In the genomic region with DNA sequence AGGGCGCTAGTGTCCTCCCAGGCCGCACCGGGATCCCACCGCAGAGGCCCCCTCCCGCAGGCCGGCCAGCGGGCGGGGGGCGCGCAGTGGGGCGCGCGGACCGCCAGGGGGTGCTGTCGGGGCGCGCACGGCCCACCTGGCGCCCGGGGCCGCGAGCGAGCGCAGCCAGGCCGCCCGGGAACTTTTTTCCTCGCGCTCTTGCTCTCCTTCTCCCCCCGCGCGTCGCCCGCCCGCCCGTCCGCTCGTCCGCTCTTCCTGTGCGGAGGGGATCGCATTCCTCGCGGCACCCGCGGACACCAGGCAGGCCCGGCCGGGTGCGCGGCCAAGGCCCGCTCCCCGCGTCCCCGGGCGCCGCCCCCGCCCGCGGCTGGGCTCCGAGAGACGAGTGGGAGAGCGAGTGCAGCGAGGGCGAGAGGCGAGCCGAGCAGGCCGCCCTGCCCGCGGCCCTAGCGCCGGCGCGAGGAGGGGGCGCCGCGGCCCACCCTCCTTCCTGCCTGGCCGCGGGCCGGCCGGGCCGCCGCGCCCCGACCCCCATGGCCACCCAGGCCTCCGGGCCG, we compare ENCODE assay signal across 8 cellular contexts. TPM values are rescaled to one million over a fixed set of nuclear protein-coding genes. Genes with fewer than 3 reads are reported as not detected.
DNase-seq lines count a peak whose midpoint lies in the region; TF ChIP-seq lines count a peak whose summit lies in the region.

Gene RAI1, plus strand, starts transcription at position 272 of the 557 bp plus-strand sequence. CDS start 111,491 bp downstream, outside the sequence.

- peaks cover 43% of the 10 kb centered on the region for H3K4me1 Mint-ChIP-seq in HFFc6 (ENCODE audit: low read depth)

- H3K27me3 ChIP-seq in hepatocyte: no peaks in the 10 kb centered on the region

- no peaks in the 10 kb centered on the region for H3K36me3 Mint-ChIP-seq in HFFc6 (ENCODE audit: low read depth)

- in situ Hi-C loops in astrocyte of the cerebellum (cut with HindIII; ENCODE audit: low sequenced_read_pairs): no loop called here

- peaks cover 3% of the 10 kb centered on the region for H3K27me3 Mint-ChIP-seq in HFFc6 (ENCODE audit: insufficient read depth)

- 1% methylated on average over 28 of the region's 84 CpGs for WGBS in hepatocyte (ENCODE audit: low lambda C conversion rate, missing lambda C conversion rate)

- H3K4me3 Mint-ChIP-seq in HFFc6: peak within 1 kb of the TSS; percentile 93

- no peaks in the 10 kb centered on the region for H3K9me2 ChIP-seq in hepatocyte (replicated peaks; ENCODE audit: insufficient read depth)

- peak within 1 kb of the TSS; percentile 89 for H3K27ac Mint-ChIP-seq in HFFc6

- H3K4me2 ChIP-seq in hepatocyte: peak within 1 kb of the TSS; percentile 90

- H3K4me3 ChIP-seq in GM12864 (ENCODE audit: low read depth, low read length) (peak within 1 kb of the TSS; percentile 58), astrocyte of the cerebellum (ENCODE audit: low read depth, low read length) (peak within 1 kb of the TSS; percentile 70), hepatocyte (peak within 1 kb of the TSS; percentile 95)

- H3K4me1 ChIP-seq in hepatocyte (ENCODE audit: insufficient read depth): peaks cover 29% of the 10 kb centered on the region

- peaks cover 12% of the 10 kb centered on the region for H4K20me1 ChIP-seq in hepatocyte (ENCODE audit: insufficient read depth, poor library complexity, severe bottlenecking)

- no peaks in the 10 kb centered on the region for H3K9me3 ChIP-seq in hepatocyte (ENCODE audit: low read depth)

- no peaks in the 10 kb centered on the region for H3K9me3 Mint-ChIP-seq in HFFc6

- peak within 1 kb of the TSS; percentile 100 for H3K27ac ChIP-seq in hepatocyte

- H3K79me2 ChIP-seq in hepatocyte: peaks cover 50% of the 10 kb centered on the region

- TF ChIP-seq CTCF in GM12864 (IDR thresholded peaks at IDR 0.05; ENCODE audit: low read depth, low read length, missing control alignments): peak; percentile 63
- peak; percentile 77 for TF ChIP-seq CTCF in HFFc6 (IDR thresholded peaks at IDR 0.05)
- peak; percentile 45 for TF ChIP-seq CTCF in astrocyte of the cerebellum (IDR thresholded peaks at IDR 0.05; ENCODE audit: low read depth, low read length, missing control alignments)
- TF ChIP-seq CTCF in hepatocyte (IDR thresholded peaks at IDR 0.05; ENCODE audit: poor library complexity): peak; percentile 57

- H2AFZ ChIP-seq in hepatocyte: peak within 1 kb of the TSS; percentile 60

- no peak for DNase-seq in GM12864 (ENCODE audit: low read depth)
- peak; percentile 77 for DNase-seq in HFFc6
- DNase-seq in NCI-H146 treated with DMSO at 0.1 percent for 48 hours (lab: John Stamatoyannopoulos, UW; ENCODE audit: unreplicated experiment): peak; percentile 51
- DNase-seq in T-helper 9 cell: peak; percentile 71
- no peak for DNase-seq in astrocyte of the cerebellum (ENCODE audit: low read depth)
- DNase-seq in hepatocyte (ENCODE audit: low spot score): peak; percentile 95
- DNase-seq in renal cortical epithelial cell (ENCODE audit: low read depth): no peak
- DNase-seq in epidermal melanocyte (ENCODE audit: insufficient read length, low spot score): no peak

- H3K36me3 ChIP-seq in hepatocyte (replicated peaks; ENCODE audit: insufficient read depth, low read depth): no peaks in the 10 kb centered on the region

RNA-seq across cellular contexts. Expression of gene RAI1, which starts in this region (rescaled TPM):
- 10 to 100 TPM; 26.9 to 29.3 (median 29.0) TPM for total RNA-seq in HFFc6 (2021; fragmentation: NEBNext Ultra II Directional; extraction: Animal tissue kit (Norgen Biotek cat#: 25700))
- total RNA-seq in hepatocyte (19.2 and 23.8 TPM in 2 replicates), renal cortical epithelial cell (9.9 and 25.1 TPM in 2 replicates)
- 18.7 and 20.2 TPM in 2 replicates for polyA plus RNA-seq in hepatocyte

Comparison
In these comparisons a context has a peak if more than half of its experiments do, and no peak if none do; other contexts are left out.
1. DNase-seq: peak in HFFc6 (single experiment), NCI-H146 treated with DMSO at 0.1 percent for 48 hours (single experiment), T-helper 9 cell (single experiment) and hepatocyte (single experiment); none in GM12864 (single experiment), astrocyte of the cerebellum (single experiment), renal cortical epithelial cell (single experiment) and epidermal melanocyte (single experiment).
2. Peak in every context shown above with its lines, with median percentiles within 50 percentile points of each other: H3K4me3 ChIP-seq and CTCF ChIP-seq.